ENCODE assay signal across 1 cellular context in genomic region chr20:50281831-50282591, GRCh38.
TF ChIP-seq lines count a peak whose summit lies in the region.

No MANE protein-coding gene starts in this region.

TF ChIP-seq in HepG2, 621 proteins besides CTCF, POLR2A, EP300 and RAD21 (continued from another document and continues in another):
- TF ChIP-seq CEBPB (IDR thresholded peaks at IDR 0.05; ENCODE audit: borderline replicate concordance, low read depth, low read length) (0 out of 2 replicates have a peak, but pooled peaks have one; percentile 20), HNF1B (CRISPR knock-in tag; IDR thresholded peaks at IDR 0.05) (peak; percentile 26; the same call in 1 of the 2 replicates), ZNF577 (CRISPR knock-in tag; IDR thresholded peaks at IDR 0.05; ENCODE audit: borderline replicate concordance, low read depth) (0 out of 2 replicates have a peak, but pooled peaks have one; percentile 26), ZNF124 (CRISPR knock-in tag; IDR thresholded peaks at IDR 0.05) (no peak), ZNF354B (CRISPR knock-in tag; IDR thresholded peaks at IDR 0.05) (no peak), HNF4A (CRISPR knock-in tag; IDR thresholded peaks at IDR 0.05) (peak; percentile 22; the same call in 1 of the 2 replicates), KDM4B (CRISPR knock-in tag; IDR thresholded peaks at IDR 0.05) (0 out of 2 replicates have a peak, but pooled peaks have one; percentile 57), SP4 (CRISPR knock-in tag; IDR thresholded peaks at IDR 0.05) (peak; percentile 32; the same call in 1 of the 2 replicates), ZBTB1 (CRISPR knock-in tag; IDR thresholded peaks at IDR 0.05; ENCODE audit: borderline replicate concordance) (no peak), MAX (IDR thresholded peaks at IDR 0.05) (peak; percentile 46; the same call in 1 of the 2 replicates), ZFP41 (CRISPR knock-in tag; IDR thresholded peaks at IDR 0.05; ENCODE audit: borderline replicate concordance) (no peak), ZNF724P (CRISPR knock-in tag; IDR thresholded peaks at IDR 0.05; ENCODE audit: borderline replicate concordance) (0 out of 2 replicates have a peak, but pooled peaks have one; percentile 16), DMAP1 (CRISPR knock-in tag; IDR thresholded peaks at IDR 0.05) (no peak), PAWR (CRISPR knock-in tag; IDR thresholded peaks at IDR 0.05; ENCODE audit: borderline replicate concordance) (0 out of 2 replicates have a peak, but pooled peaks have one; percentile 28), ZNF558 (CRISPR knock-in tag; IDR thresholded peaks at IDR 0.05; ENCODE audit: borderline replicate concordance) (no peak), ZNF572 (CRISPR knock-in tag; IDR thresholded peaks at IDR 0.05) (peak; percentile 92; the same call in 1 of the 2 replicates), HNRNPL (IDR thresholded peaks at IDR 0.05; ENCODE audit: low read depth, low read length) (0 out of 2 replicates have a peak, but pooled peaks have one; percentile 45), ZBTB7B (CRISPR knock-in tag; IDR thresholded peaks at IDR 0.05) (0 out of 2 replicates have a peak, but pooled peaks have one; percentile 18), THAP11 (CRISPR knock-in tag; IDR thresholded peaks at IDR 0.05) (0 out of 2 replicates have a peak, but pooled peaks have one; percentile 24), GMEB1 (CRISPR knock-in tag; IDR thresholded peaks at IDR 0.05; ENCODE audit: borderline replicate concordance) (no peak), NFATC3 (CRISPR knock-in tag; IDR thresholded peaks at IDR 0.05) (0 out of 2 replicates have a peak, but pooled peaks have one; percentile 30), MBNL3 (CRISPR knock-in tag; conservative IDR thresholded peaks at IDR 0.05) (no peak), SP2 (CRISPR knock-in tag; IDR thresholded peaks at IDR 0.05) (peak; percentile 41; the same call in 1 of the 2 replicates), ZNF407 (CRISPR knock-in tag; IDR thresholded peaks at IDR 0.05; ENCODE audit: not compliant biosample characterization) (peak; percentile 16), ZNF740 (CRISPR knock-in tag; IDR thresholded peaks at IDR 0.05) (0 out of 2 replicates have a peak, but pooled peaks have one; percentile 24), ZNF431 (CRISPR knock-in tag; IDR thresholded peaks at IDR 0.05; ENCODE audit: borderline replicate concordance, low read depth) (0 out of 2 replicates have a peak, but pooled peaks have one; percentile 46), ZFP90 (CRISPR knock-in tag; IDR thresholded peaks at IDR 0.05; ENCODE audit: borderline replicate concordance) (peak; percentile 68; the same call in 1 of the 2 replicates), MEIS2 (CRISPR knock-in tag; IDR thresholded peaks at IDR 0.05) (0 out of 2 replicates have a peak, but pooled peaks have one; percentile 31)
- TF ChIP-seq, protein P1, sequence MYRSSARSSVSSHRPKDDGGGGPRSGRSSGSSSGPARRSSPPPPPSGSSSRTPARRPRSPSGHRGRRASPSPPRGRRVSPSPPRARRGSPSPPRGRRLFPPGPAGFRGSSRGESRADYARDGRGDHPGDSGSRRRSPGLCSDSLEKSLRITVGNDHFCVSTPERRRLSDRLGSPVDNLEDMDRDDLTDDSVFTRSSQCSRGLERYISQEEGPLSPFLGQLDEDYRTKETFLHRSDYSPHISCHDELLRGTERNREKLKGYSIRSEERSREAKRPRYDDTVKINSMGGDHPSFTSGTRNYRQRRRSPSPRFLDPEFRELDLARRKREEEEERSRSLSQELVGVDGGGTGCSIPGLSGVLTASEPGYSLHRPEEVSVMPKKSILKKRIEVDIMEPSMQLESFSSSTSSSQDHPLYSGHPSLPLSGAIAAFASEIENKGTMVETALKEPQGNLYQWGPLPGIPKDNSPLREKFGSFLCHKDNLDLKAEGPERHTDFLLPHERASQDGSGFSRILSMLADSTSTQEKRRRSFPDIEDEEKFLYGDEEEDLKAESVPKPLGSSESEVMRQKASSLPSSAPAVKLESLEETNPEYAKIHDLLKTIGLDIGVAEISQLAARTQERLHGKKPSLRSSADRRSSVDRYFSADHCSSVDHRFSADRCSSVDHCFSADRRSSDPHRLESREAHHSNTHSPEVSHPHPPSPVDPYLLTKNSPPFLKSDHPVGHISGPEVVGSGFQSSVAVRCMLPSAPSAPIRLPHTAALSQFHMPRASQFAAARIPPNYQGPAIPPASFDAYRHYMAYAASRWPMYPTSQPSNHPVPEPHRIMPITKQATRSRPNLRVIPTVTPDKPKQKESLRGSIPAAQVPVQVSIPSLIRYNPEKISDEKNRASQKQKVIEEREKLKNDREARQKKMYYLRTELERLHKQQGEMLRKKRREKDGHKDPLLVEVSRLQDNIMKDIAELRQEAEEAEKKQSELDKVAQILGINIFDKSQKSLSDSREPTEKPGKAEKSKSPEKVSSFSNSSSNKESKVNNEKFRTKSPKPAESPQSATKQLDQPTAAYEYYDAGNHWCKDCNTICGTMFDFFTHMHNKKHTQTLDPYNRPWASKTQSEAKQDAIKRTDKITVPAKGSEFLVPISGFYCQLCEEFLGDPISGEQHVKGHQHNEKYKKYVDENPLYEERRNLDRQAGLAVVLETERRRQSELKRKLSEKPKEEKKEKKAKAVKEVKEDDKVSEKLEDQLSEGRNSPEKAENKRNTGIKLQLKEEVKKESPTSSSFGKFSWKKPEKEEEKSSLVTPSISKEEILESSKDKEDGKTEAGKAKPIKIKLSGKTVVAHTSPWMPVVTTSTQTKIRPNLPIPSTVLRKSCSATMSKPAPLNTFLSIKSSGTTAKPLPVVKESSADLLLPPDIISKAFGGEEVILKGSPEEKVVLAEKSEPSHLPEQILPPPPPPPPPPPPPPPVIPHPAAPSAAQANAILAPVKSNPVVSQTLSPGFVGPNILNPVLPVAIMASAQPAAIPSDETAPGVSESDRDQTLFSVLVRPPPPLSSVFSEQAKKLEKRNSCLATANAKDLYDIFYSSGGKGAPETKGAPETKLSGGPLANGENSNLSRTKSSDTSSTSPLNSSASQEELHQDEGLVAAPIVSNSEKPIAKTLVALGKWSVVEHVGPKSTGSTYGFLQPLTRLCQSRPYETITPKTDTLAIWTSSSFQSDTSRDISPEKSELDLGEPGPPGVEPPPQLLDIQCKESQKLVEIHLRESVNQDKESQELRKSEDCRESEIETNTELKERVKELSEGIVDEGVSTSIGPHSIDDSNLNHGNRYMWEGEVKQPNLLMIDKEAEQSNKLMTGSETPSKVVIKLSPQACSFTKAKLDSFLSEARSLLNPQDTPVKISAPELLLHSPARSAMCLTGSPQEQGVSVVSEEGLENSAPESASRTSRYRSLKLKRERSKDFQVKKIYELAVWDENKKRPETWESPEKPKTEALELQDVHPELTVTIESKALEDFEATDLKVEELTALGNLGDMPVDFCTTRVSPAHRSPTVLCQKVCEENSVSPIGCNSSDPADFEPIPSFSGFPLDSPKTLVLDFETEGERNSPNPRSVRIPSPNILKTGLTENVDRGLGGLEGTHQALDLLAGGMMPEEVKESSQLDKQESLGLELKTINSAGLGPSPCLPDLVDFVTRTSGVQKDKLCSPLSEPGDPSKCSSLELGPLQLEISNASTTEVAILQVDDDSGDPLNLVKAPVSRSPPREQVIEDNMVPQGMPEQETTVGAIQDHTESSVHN (CRISPR knock-in tag; IDR thresholded peaks at IDR 0.05) = 0 out of 2 replicates have a peak, but pooled peaks have one; percentile 16
- TF ChIP-seq, protein P2, sequence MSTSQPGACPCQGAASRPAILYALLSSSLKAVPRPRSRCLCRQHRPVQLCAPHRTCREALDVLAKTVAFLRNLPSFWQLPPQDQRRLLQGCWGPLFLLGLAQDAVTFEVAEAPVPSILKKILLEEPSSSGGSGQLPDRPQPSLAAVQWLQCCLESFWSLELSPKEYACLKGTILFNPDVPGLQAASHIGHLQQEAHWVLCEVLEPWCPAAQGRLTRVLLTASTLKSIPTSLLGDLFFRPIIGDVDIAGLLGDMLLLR (CRISPR knock-in tag; IDR thresholded peaks at IDR 0.05) = no peak
- TF ChIP-seq, protein P3, sequence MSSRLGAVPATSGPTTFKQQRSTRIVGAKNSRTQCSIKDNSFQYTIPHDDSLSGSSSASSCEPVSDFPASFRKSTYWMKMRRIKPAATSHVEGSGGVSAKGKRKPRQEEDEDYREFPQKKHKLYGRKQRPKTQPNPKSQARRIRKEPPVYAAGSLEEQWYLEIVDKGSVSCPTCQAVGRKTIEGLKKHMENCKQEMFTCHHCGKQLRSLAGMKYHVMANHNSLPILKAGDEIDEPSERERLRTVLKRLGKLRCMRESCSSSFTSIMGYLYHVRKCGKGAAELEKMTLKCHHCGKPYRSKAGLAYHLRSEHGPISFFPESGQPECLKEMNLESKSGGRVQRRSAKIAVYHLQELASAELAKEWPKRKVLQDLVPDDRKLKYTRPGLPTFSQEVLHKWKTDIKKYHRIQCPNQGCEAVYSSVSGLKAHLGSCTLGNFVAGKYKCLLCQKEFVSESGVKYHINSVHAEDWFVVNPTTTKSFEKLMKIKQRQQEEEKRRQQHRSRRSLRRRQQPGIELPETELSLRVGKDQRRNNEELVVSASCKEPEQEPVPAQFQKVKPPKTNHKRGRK (CRISPR knock-in tag; IDR thresholded peaks at IDR 0.05) = no peak
- TF ChIP-seq, protein P4, sequence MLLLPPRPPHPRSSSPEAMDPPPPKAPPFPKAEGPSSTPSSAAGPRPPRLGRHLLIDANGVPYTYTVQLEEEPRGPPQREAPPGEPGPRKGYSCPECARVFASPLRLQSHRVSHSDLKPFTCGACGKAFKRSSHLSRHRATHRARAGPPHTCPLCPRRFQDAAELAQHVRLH (CRISPR knock-in tag; IDR thresholded peaks at IDR 0.05; ENCODE audit: borderline replicate concordance, low read depth) = peak; percentile 53; the same call in 1 of the 2 replicates
